ENCODE assay signal across 33 cellular contexts in genomic region chr10:604716-605631, GRCh38.
A peak's percentile ranks its signal among the peaks of the same experiment; 100 is the strongest.
DNase-seq lines count a peak whose midpoint lies in the region; ATAC-seq and TF ChIP-seq lines count a peak whose summit lies in the region.
"Had no signal": no experiment of that assay in that cellular context is flagged by ENCODE, and none has a peak within 500 bp of the region (broad histone marks: within the 10 kb centered on the region; RNA-seq: fewer than 3 reads in every experiment).

No MANE protein-coding gene starts in this region.

- POLR2A ChIA-PET in WTC11 (lab: Charles Lee), result no interaction called here

- H3K4me1 ChIP-seq in esophagus muscularis mucosa, result peaks cover 30 to 88% (median 82%) of the 10 kb centered on the region in 4 donors
- peaks cover 0 to 12% of the 10 kb centered on the region in 2 donors for H3K4me1 ChIP-seq in adrenal gland (replicated peaks in 1 of 2)
- H3K4me1 ChIP-seq: A549 had no signal

- WGBS in esophagus muscularis mucosa, result 90% methylated on average over 21 of the region's 21 CpGs
- 80 to 91% (median 88%) methylated on average over 16 to 21 of the region's 21 CpGs for WGBS in adrenal gland, 4 donors

- H3K36me3 Mint-ChIP-seq in WTC11, result no peaks in the 10 kb centered on the region
- H3K36me3 Mint-ChIP-seq in progenitor cell of endocrine pancreas (ENCODE audit: insufficient read depth), result no peaks in the 10 kb centered on the region
- H3K36me3 Mint-ChIP-seq: stimulated activated effector memory CD8-positive, alpha-beta T cell treated with anti-CD3 and anti-CD28 coated beads, Interleukin-12 subunit alpha, Interleukin-12 subunit beta, amount 100 ng/mL, for 72 hours had no signal

- intact Hi-C loops in left colon (cut with DNase I, micrococcal nuclease) (no loop called here), esophagus muscularis mucosa (cut with DNase I) (no loop called here), adrenal gland (cut with DNase I) (no loop called here)

- ATAC-seq in WTC11 (no peak), left colon (peak; percentile 65), GM18519 (IDR thresholded peaks at IDR 0.05; ENCODE audit: low FRiP score, unreplicated experiment) (no peak), HG02938 (IDR thresholded peaks at IDR 0.05; ENCODE audit: unreplicated experiment) (no peak)
- ATAC-seq: A549; activated T-cell treated with anti-CD3 and anti-CD28 coated beads, Interleukin-2, amount 50 U/mL, for 72 hours; Panc1; stimulated activated effector memory CD8-positive, alpha-beta T cell treated with anti-CD3 and anti-CD28 coated beads, Interleukin-12 subunit alpha, Interleukin-12 subunit beta, amount 100 ng/mL, for 72 hours had no signal

- H3K9me3 ChIP-seq in esophagus muscularis mucosa, result no peaks in the 10 kb centered on the region
- H3K9me3 ChIP-seq in adrenal gland (replicated peaks in 1 of 3), result no peaks in the 10 kb centered on the region
- H3K9me3 ChIP-seq: A549, breast epithelium, esophagus squamous epithelium, suprapubic skin had no signal

- no peak for TF ChIP-seq POLR2A in esophagus muscularis mucosa (IDR thresholded peaks at IDR 0.05; ENCODE audit: low read depth)
- no peak for TF ChIP-seq POLR2A in adrenal gland (IDR thresholded peaks at IDR 0.05)

- CTCF ChIA-PET in WTC11 (lab: Charles Lee), result interaction anchor here (0.9 to 1.3 kb wide), 2 partner anchors 20 to 94 kb away, joined by 3 to 4 read pairs; no protein-coding TSS in a partner anchor

- H3K9me3 Mint-ChIP-seq in WTC11 (no peaks in the 10 kb centered on the region), progenitor cell of endocrine pancreas (ENCODE audit: low read depth) (no peaks in the 10 kb centered on the region)
- H3K9me3 Mint-ChIP-seq: activated CD4-positive, alpha-beta T cell treated with anti-CD3 and anti-CD28 coated beads, Interleukin-2, amount 10 ng/mL, durations not matched to agents 7 days and 5 days; activated T-cell treated with anti-CD3 and anti-CD28 coated beads, Interleukin-2, amount 50 U/mL, for 72 hours; endodermal cell; stimulated activated effector memory CD8-positive, alpha-beta T cell treated with anti-CD3 and anti-CD28 coated beads, Interleukin-12 subunit alpha, Interleukin-12 subunit beta, amount 100 ng/mL, for 72 hours had no signal

- no peak overlapping the region for H3K4me3 Mint-ChIP-seq in WTC11
- H3K4me3 Mint-ChIP-seq in progenitor cell of endocrine pancreas (ENCODE audit: low read depth), result no peak overlapping the region
- H3K4me3 Mint-ChIP-seq: activated CD4-positive, alpha-beta T cell treated with anti-CD3 and anti-CD28 coated beads, Interleukin-2, amount 10 ng/mL, durations not matched to agents 7 days and 5 days; activated T-cell treated with anti-CD3 and anti-CD28 coated beads, Interleukin-2, amount 50 U/mL, for 72 hours; endodermal cell; stimulated activated effector memory CD8-positive, alpha-beta T cell treated with anti-CD3 and anti-CD28 coated beads, Interleukin-12 subunit alpha, Interleukin-12 subunit beta, amount 100 ng/mL, for 72 hours had no signal

- H3K36me3 ChIP-seq in esophagus muscularis mucosa, result no peaks in the 10 kb centered on the region
- no peaks in the 10 kb centered on the region for H3K36me3 ChIP-seq in adrenal gland (replicated peaks in 1 of 2)
- H3K36me3 ChIP-seq: breast epithelium, esophagus squamous epithelium, suprapubic skin had no signal

- H3K27ac Mint-ChIP-seq in WTC11 (peak overlapping the region; percentile 12; the same call in 1 of the 2 replicates), progenitor cell of endocrine pancreas (peak overlapping the region; percentile 31)
- H3K27ac Mint-ChIP-seq: activated CD4-positive, alpha-beta T cell treated with anti-CD3 and anti-CD28 coated beads, Interleukin-2, amount 10 ng/mL, durations not matched to agents 7 days and 5 days; activated T-cell treated with anti-CD3 and anti-CD28 coated beads, Interleukin-2, amount 50 U/mL, for 72 hours; endodermal cell; stimulated activated effector memory CD8-positive, alpha-beta T cell treated with anti-CD3 and anti-CD28 coated beads, Interleukin-12 subunit alpha, Interleukin-12 subunit beta, amount 100 ng/mL, for 72 hours had no signal

- H3K4me3 ChIP-seq in esophagus muscularis mucosa (no peak overlapping the region), adrenal gland (no peak overlapping the region)
- H3K4me3 ChIP-seq: A549, breast epithelium, coronary artery, esophagus squamous epithelium, hepatocyte, suprapubic skin had no signal

- H3K27ac ChIP-seq in esophagus muscularis mucosa (replicated peaks in 1 of 4) (peak overlapping the region in 1 of 4 donors; percentile 14), adrenal gland (no peak overlapping the region)
- H3K27ac ChIP-seq: A549, breast epithelium, coronary artery, esophagus squamous epithelium, hepatocyte, suprapubic skin had no signal

- peaks cover 29% of the 10 kb centered on the region for H3K4me1 Mint-ChIP-seq in WTC11
- peaks cover 32% of the 10 kb centered on the region for H3K4me1 Mint-ChIP-seq in progenitor cell of endocrine pancreas (ENCODE audit: low read depth)
- H3K4me1 Mint-ChIP-seq: activated CD4-positive, alpha-beta T cell treated with anti-CD3 and anti-CD28 coated beads, Interleukin-2, amount 10 ng/mL, durations not matched to agents 7 days and 5 days had no signal

- DNase-seq in Ammon's horn (ENCODE audit: low spot score), result peak; percentile 47
- no peak for DNase-seq in WTC11 (ENCODE audit: low spot score)
- no peak for DNase-seq in left colon
- no peak for DNase-seq in progenitor cell of endocrine pancreas (ENCODE audit: low spot score, unreplicated experiment)
- DNase-seq in esophagus muscularis mucosa (ENCODE audit: extremely low spot score), result no peak
- no peak for DNase-seq in adrenal gland
- DNase-seq: activated CD4-positive, alpha-beta T cell treated with anti-CD3 and anti-CD28 coated beads, Interleukin-2, amount 10 ng/mL, durations not matched to agents 7 days and 5 days; activated naive CD4-positive, alpha-beta T cell treated with Interleukin-2 at 50 U/mL for 16 hours; activated T-cell treated with anti-CD3 and anti-CD28 coated beads, Interleukin-2, amount 50 U/mL, for 72 hours; AML-193; endodermal cell; esophagus squamous epithelium; H7; mesenchymal stem cell; NCI-H1048; NCI-H1694 treated with DMSO at 0.1 percent for 48 hours; NCI-H526; NK-92 treated with Interleukin-12 subunit alpha and Interleukin-12 subunit beta, amount 100 ng/mL, for 24 hours; occipital lobe; retina; SHP77 treated with DMSO at 0.1 percent for 48 hours; stimulated activated CD4-positive, alpha-beta T cell treated with anti-CD3 and anti-CD28 coated beads, Interleukin-2, amount 100 ng/mL, for 48 hours; SW 1271; T-helper 9 cell had no signal

- H3K27me3 ChIP-seq in esophagus muscularis mucosa, result no peaks in the 10 kb centered on the region
- H3K27me3 ChIP-seq in adrenal gland, result no peaks in the 10 kb centered on the region
- H3K27me3 ChIP-seq: breast epithelium, esophagus squamous epithelium, hepatocyte, suprapubic skin had no signal

- TF ChIP-seq CTCF in WTC11 (IDR thresholded peaks at IDR 0.05) (no peak), progenitor cell of endocrine pancreas (IDR thresholded peaks at IDR 0.05; ENCODE audit: unreplicated experiment) (no peak), esophagus muscularis mucosa (IDR thresholded peaks at IDR 0.05) (no peak), adrenal gland (IDR thresholded peaks at IDR 0.05) (no peak)

- TF ChIP-seq EP300 in esophagus muscularis mucosa (IDR thresholded peaks at IDR 0.05), result no peak

- H3K27me3 Mint-ChIP-seq in WTC11 (ENCODE audit: low read depth) (no peaks in the 10 kb centered on the region), progenitor cell of endocrine pancreas (no peaks in the 10 kb centered on the region)
- H3K27me3 Mint-ChIP-seq: activated CD4-positive, alpha-beta T cell treated with anti-CD3 and anti-CD28 coated beads, Interleukin-2, amount 10 ng/mL, durations not matched to agents 7 days and 5 days had no signal

TF ChIP-seq in WTC11, 78 proteins besides CTCF, POLR2A, EP300 and RAD21 (continues in another document):
- TF ChIP-seq NR2C2 (CRISPR knock-in tag; IDR thresholded peaks at IDR 0.05), result no peak
- TF ChIP-seq, protein P1, sequence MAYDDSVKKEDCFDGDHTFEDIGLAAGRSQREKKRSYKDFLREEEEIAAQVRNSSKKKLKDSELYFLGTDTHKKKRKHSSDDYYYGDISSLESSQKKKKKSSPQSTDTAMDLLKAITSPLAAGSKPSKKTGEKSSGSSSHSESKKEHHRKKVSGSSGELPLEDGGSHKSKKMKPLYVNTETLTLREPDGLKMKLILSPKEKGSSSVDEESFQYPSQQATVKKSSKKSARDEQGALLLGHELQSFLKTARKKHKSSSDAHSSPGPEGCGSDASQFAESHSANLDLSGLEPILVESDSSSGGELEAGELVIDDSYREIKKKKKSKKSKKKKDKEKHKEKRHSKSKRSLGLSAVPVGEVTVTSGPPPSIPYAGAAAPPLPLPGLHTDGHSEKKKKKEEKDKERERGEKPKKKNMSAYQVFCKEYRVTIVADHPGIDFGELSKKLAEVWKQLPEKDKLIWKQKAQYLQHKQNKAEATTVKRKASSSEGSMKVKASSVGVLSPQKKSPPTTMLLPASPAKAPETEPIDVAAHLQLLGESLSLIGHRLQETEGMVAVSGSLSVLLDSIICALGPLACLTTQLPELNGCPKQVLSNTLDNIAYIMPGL (CRISPR knock-in tag; IDR thresholded peaks at IDR 0.05), result no peak
- no peak for TF ChIP-seq ZNF416 (CRISPR knock-in tag; IDR thresholded peaks at IDR 0.05)
- TF ChIP-seq, protein P2, sequence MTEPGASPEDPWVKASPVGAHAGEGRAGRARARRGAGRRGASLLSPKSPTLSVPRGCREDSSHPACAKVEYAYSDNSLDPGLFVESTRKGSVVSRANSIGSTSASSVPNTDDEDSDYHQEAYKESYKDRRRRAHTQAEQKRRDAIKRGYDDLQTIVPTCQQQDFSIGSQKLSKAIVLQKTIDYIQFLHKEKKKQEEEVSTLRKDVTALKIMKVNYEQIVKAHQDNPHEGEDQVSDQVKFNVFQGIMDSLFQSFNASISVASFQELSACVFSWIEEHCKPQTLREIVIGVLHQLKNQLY (CRISPR knock-in tag; IDR thresholded peaks at IDR 0.05), result no peak
- no peak for TF ChIP-seq EMX1 (CRISPR knock-in tag; IDR thresholded peaks at IDR 0.05)
- no peak for TF ChIP-seq RORB (CRISPR knock-in tag; IDR thresholded peaks at IDR 0.05)
- TF ChIP-seq ZNF138 (CRISPR knock-in tag; conservative IDR thresholded peaks at IDR 0.05), result no peak
- TF ChIP-seq USF2 (CRISPR knock-in tag; IDR thresholded peaks at IDR 0.05), result no peak
- TF ChIP-seq ETV6 (CRISPR knock-in tag; IDR thresholded peaks at IDR 0.05), result no peak
- no peak for TF ChIP-seq RELA (CRISPR knock-in tag; IDR thresholded peaks at IDR 0.05; ENCODE audit: borderline replicate concordance)
